18 cellular contexts compared by ENCODE assay signal in the genomic region with DNA sequence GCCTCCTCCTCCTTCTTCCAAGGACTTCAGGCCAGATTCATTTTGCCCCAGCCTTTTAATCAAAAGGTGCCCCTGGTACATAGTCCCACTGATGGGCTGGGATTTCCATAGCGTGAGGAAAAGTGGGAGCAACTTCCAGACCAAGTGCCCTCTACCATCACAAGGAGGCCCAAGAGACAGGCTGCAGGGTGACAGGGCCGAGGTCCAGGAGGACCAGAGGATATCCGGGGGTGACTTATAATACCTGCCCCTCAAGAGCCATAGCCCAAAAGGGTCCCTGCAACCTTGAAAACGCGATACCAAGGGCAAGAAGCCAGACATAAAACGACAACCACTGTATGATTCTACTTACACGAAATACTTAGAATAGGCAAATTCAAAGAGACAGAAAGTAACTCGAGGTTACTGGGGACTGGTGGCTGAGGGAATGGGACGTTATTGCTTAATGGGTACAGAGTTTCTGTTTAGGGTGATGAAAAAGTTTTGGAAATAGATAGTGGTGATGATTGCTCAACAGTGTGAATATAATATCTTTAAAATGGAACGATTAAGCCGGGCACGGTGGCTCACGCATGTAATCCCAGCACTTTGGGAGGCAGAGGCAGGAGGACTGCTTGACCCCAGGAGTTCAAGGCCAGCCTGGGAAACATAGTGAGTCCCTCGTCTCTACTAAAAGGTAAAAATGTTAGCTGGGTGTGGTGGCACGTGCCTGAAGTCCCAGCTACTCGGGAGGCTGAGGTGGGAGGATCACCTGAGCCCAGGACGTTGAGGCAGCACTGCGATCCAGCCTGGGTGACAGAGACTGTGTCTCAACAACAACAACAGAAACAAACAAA.
DNase-seq lines count a peak whose midpoint lies in the region; ATAC-seq, FAIRE-seq and TF ChIP-seq lines count a peak whose summit lies in the region.
"Had no signal": no experiment of that assay in that cellular context is flagged by ENCODE, and none has a peak within 500 bp of the region (broad histone marks: within the 10 kb centered on the region; RNA-seq: fewer than 3 reads in every experiment).

No MANE protein-coding gene starts in this region.

- peak overlapping the region; percentile 48 for H3K4me3 Mint-ChIP-seq in activated naive CD4-positive, alpha-beta T cell treated with anti-CD3 and anti-CD28 coated beads for 36 hours
- H3K4me3 Mint-ChIP-seq in T-cell (peak overlapping the region; percentile 80 to 93 (median 84)), endothelial cell (ENCODE audit: unreplicated experiment) (peak overlapping the region; percentile 87), MCF 10A (ENCODE audit: unreplicated experiment) (no peak overlapping the region)
- H3K4me3 Mint-ChIP-seq: activated B cell treated with CpG ODN at 0.5 μM for 24 hours; T-helper 1 cell treated with Interleukin-12 subunit alpha and Interleukin-12 subunit beta and Interleukin-4 antibody, amounts not matched to agents 30 μg/mL and 1 μg/mL, for 36 hours had no signal

- H3K9me3 Mint-ChIP-seq in activated naive CD4-positive, alpha-beta T cell treated with anti-CD3 and anti-CD28 coated beads for 36 hours: no peaks in the 10 kb centered on the region
- H3K9me3 Mint-ChIP-seq in T-cell: no peaks in the 10 kb centered on the region
- H3K9me3 Mint-ChIP-seq in endothelial cell (ENCODE audit: unreplicated experiment): no peaks in the 10 kb centered on the region
- no peaks in the 10 kb centered on the region for H3K9me3 Mint-ChIP-seq in MCF 10A (ENCODE audit: unreplicated experiment)
- H3K9me3 Mint-ChIP-seq: activated B cell treated with CpG ODN at 0.5 μM for 24 hours; T-helper 1 cell treated with Interleukin-12 subunit alpha and Interleukin-12 subunit beta and Interleukin-4 antibody, amounts not matched to agents 30 μg/mL and 1 μg/mL, for 36 hours had no signal

- peaks cover 87% of the 10 kb centered on the region for H3K4me1 Mint-ChIP-seq in activated naive CD4-positive, alpha-beta T cell treated with anti-CD3 and anti-CD28 coated beads for 36 hours (ENCODE audit: low read depth)
- peaks cover 85 to 88% (median 88%) of the 10 kb centered on the region in 3 donors for H3K4me1 Mint-ChIP-seq in T-cell
- H3K4me1 Mint-ChIP-seq in endothelial cell (ENCODE audit: unreplicated experiment): peaks cover 90% of the 10 kb centered on the region
- no peaks in the 10 kb centered on the region for H3K4me1 Mint-ChIP-seq in MCF 10A (ENCODE audit: insufficient read depth, unreplicated experiment)

- no peak for ATAC-seq in T-cell (replicated peaks in 1 of 4)
- ATAC-seq: upper lobe of right lung had no signal

- CTCF ChIA-PET in activated naive CD4-positive, alpha-beta T cell treated with anti-CD3 and anti-CD28 coated beads for 36 hours (lab: Charles Lee): interaction anchor here (0.7 to 2.4 kb wide), 3 partner anchors 8 to 15 kb away, joined by 3 to 12 read pairs (median 7); no protein-coding TSS in a partner anchor
- CTCF ChIA-PET in T-cell (lab: Charles Lee) (no interaction called here), MCF 10A (lab: Yijun Ruan, JAX) (interaction anchor here (1.9 to 13.8 kb wide), 2 partner anchors 8 to 139 kb away, joined by 5 to 360 read pairs; no protein-coding TSS in a partner anchor)

- H3K4me3 ChIP-seq in thymus (ENCODE audit: low read length): peak overlapping the region; percentile 54
- H3K4me3 ChIP-seq: skin epidermis, upper lobe of right lung had no signal

- POLR2A ChIA-PET in T-cell (lab: Charles Lee): interaction anchor here in 1 of 2 donors (0.6 kb wide), 1 partner anchor 22 kb away, joined by 6 read pairs; no protein-coding TSS in a partner anchor
- POLR2A ChIA-PET in MCF 10A (lab: Yijun Ruan, JAX): no interaction called here

- H3K27ac ChIP-seq in thymus (ENCODE audit: low read depth): peak overlapping the region; percentile 64
- H3K27ac ChIP-seq: skin epidermis, upper lobe of right lung had no signal

- WGBS in thymus: 82% methylated on average over 18 of the region's 18 CpGs

- no peaks in the 10 kb centered on the region for H3K27me3 ChIP-seq in thymus (ENCODE audit: control insufficient read depth, insufficient read depth)
- H3K27me3 ChIP-seq: upper lobe of right lung had no signal

- no peak for TF ChIP-seq CTCF in endothelial cell (IDR thresholded peaks at IDR 0.05; ENCODE audit: unreplicated experiment)
- TF ChIP-seq CTCF in MCF 10A (IDR thresholded peaks at IDR 0.05; ENCODE audit: unreplicated experiment): no peak

- H3K4me1 ChIP-seq in thymus (ENCODE audit: control insufficient read depth, insufficient read depth, low read length): peaks cover 24% of the 10 kb centered on the region

- intact Hi-C loops in activated naive CD4-positive, alpha-beta T cell treated with anti-CD3 and anti-CD28 coated beads for 36 hours (cut with micrococcal nuclease): loop anchor here (5.0 kb wide), 1 partner anchor 249 kb away; a partner anchor contains a TSS
- intact Hi-C loops in MCF 10A (cut with micrococcal nuclease): no loop called here

- H3K36me3 ChIP-seq in thymus (ENCODE audit: control insufficient read depth, insufficient read depth): peaks cover 27% of the 10 kb centered on the region
- H3K36me3 ChIP-seq: upper lobe of right lung had no signal

- no peak for FAIRE-seq in urothelium cell line (lab: Jason Lieb, UNC)
- FAIRE-seq: G401.6, GM12891 had no signal

- no TSS peak for BruUV-seq in MCF 10A (replicated peaks; lab: Mats Ljungman, UMichigan)

- peaks cover 5% of the 10 kb centered on the region for H3K36me3 Mint-ChIP-seq in activated naive CD4-positive, alpha-beta T cell treated with anti-CD3 and anti-CD28 coated beads for 36 hours (ENCODE audit: low read depth)
- H3K36me3 Mint-ChIP-seq in T-cell (peaks cover 52% of the 10 kb centered on the region), endothelial cell (ENCODE audit: low read depth, unreplicated experiment) (peaks cover 26% of the 10 kb centered on the region), MCF 10A (ENCODE audit: insufficient read depth, unreplicated experiment) (no peaks in the 10 kb centered on the region)

- no peaks in the 10 kb centered on the region for H3K9me3 ChIP-seq in thymus (ENCODE audit: control insufficient read depth)
- H3K9me3 ChIP-seq: upper lobe of right lung had no signal

- DNase-seq in activated naive CD4-positive, alpha-beta T cell treated with anti-CD3 and anti-CD28 coated beads for 36 hours: no peak
- no peak for DNase-seq in activated naive CD4-positive, alpha-beta T cell treated with Interleukin-2 at 50 U/mL for 16 hours
- DNase-seq in T-cell: no peak
- no peak for DNase-seq in endothelial cell (ENCODE audit: low spot score)
- DNase-seq in Ammon's horn (ENCODE audit: low spot score): no peak
- DNase-seq in urothelium cell line (ENCODE audit: low spot score): no peak
- no peak for DNase-seq in MCF 10A (ENCODE audit: unreplicated experiment)
- DNase-seq: ACHN, activated B cell treated with CpG ODN at 0.5 μM for 24 hours, amygdala, Calu3, NCI-H1092, upper lobe of right lung had no signal

- peak overlapping the region; percentile 67 for H3K27ac Mint-ChIP-seq in activated naive CD4-positive, alpha-beta T cell treated with anti-CD3 and anti-CD28 coated beads for 36 hours
- H3K27ac Mint-ChIP-seq in T-cell (peak overlapping the region; percentile 93 to 98), endothelial cell (ENCODE audit: unreplicated experiment) (peak overlapping the region; percentile 54), MCF 10A (ENCODE audit: low read depth, unreplicated experiment) (no peak overlapping the region)
- H3K27ac Mint-ChIP-seq: activated B cell treated with CpG ODN at 0.5 μM for 24 hours; T-helper 1 cell treated with Interleukin-12 subunit alpha and Interleukin-12 subunit beta and Interleukin-4 antibody, amounts not matched to agents 30 μg/mL and 1 μg/mL, for 36 hours had no signal

- H3K27me3 Mint-ChIP-seq in activated naive CD4-positive, alpha-beta T cell treated with anti-CD3 and anti-CD28 coated beads for 36 hours (ENCODE audit: low read depth): no peaks in the 10 kb centered on the region
- H3K27me3 Mint-ChIP-seq in T-cell (no peaks in the 10 kb centered on the region), endothelial cell (ENCODE audit: unreplicated experiment) (peaks cover 34% of the 10 kb centered on the region), MCF 10A (ENCODE audit: insufficient read depth, unreplicated experiment) (no peaks in the 10 kb centered on the region)
- H3K27me3 Mint-ChIP-seq: activated B cell treated with CpG ODN at 0.5 μM for 24 hours had no signal

Comparison
In these comparisons a context has a peak if more than half of its experiments do, and no peak if none do; other contexts are left out.
1. CTCF ChIA-PET loops: an anchor here in activated naive CD4-positive, alpha-beta T cell treated with anti-CD3 and anti-CD28 coated beads for 36 hours (0.7 to 2.4 kb wide) and MCF 10A (1.9 to 13.8 kb wide); none called in T-cell.